8 cellular contexts compared by ENCODE assay signal in the genomic region with DNA sequence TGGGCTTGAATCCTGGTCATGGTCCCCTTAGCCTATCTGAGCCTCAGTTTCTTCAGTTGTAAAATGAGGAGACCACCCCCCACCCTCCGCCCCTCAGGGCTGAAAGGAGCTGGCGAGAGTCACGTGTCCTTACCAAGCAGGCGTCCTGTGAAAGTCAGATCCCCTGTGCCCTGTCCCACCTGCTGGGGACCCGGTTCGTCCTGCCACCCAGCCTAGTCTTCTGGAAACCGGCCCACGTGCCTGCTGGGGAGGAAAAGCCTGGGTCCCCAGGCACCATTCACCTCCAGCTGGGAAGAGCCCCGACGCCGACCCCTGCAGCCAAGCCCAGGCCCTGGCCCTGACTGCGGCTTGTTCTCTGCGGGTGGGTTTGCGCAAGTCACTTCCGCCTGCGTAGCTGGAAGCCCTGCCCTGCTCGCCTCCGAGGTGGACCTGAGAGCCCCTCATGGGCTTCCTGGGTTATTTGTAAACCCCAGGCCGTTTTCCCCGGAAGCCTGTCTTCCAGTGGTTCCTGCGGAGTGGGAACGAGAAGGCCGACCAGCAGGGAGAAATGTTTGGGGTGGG. TPM values are rescaled to one million over a fixed set of nuclear protein-coding genes. Genes with fewer than 3 reads are reported as not detected.
DNase-seq lines count a peak whose midpoint lies in the region; ATAC-seq and TF ChIP-seq lines count a peak whose summit lies in the region.

No MANE protein-coding gene starts in this region.

- no peak overlapping the region for H3K56ac ChIP-seq in IMR-90 (ENCODE audit: extremely low read depth, insufficient read depth, low read length)

- peak overlapping the region; percentile 72 for H3K4me3 ChIP-seq in AG09309 (ENCODE audit: control insufficient read depth, low read depth, low read length)
- peak overlapping the region; percentile 100 for H3K4me3 ChIP-seq in IMR-90 (ENCODE audit: insufficient read depth, low read depth, low read length)
- H3K4me3 ChIP-seq in hepatocyte, result peak overlapping the region; percentile 90
- peak overlapping the region; percentile 83 for H3K4me3 ChIP-seq in skeletal muscle cell (ENCODE audit: low read depth, low read length)

- peak overlapping the region; percentile 94 for H2AK9ac ChIP-seq in IMR-90 (replicated peaks; ENCODE audit: low read depth, low read length, poor library complexity)

- H2BK5ac ChIP-seq in IMR-90 (ENCODE audit: low read depth, low read length, poor library complexity, severe bottlenecking), result no peak overlapping the region

- CTCF ChIA-PET in IMR-90 (lab: Yijun Ruan, JAX), result interaction anchor here (1.0 to 1.1 kb wide), 3 partner anchors 14 to 80 kb away, joined by 3 to 5 read pairs (median 3); no protein-coding TSS in a partner anchor

- intact Hi-C loops in IMR-90 (cut with micrococcal nuclease), result loop anchor here (1.0 to 2.0 kb wide), 2 partner anchors 14 to 36 kb away; a partner anchor contains a TSS

- no peaks in the 10 kb centered on the region for H3K9me3 Mint-ChIP-seq in activated naive CD8-positive, alpha-beta T cell treated with anti-CD3 and anti-CD28 coated beads for 36 hours

- H3K9ac ChIP-seq in IMR-90 (ENCODE audit: low read depth, low read length), result peak overlapping the region; percentile 39; the same call in 1 of the 2 replicates

- H3K79me1 ChIP-seq in IMR-90 (ENCODE audit: low read depth in 1 of 2, low read length in 2 of 2), result peaks cover 2 to 41% of the 10 kb centered on the region in 2 experiments; a peak in 3 of 4 replicates

- H3K4me1 Mint-ChIP-seq in activated naive CD8-positive, alpha-beta T cell treated with anti-CD3 and anti-CD28 coated beads for 36 hours, result peaks cover 7% of the 10 kb centered on the region

- no peak overlapping the region for H2BK20ac ChIP-seq in IMR-90 (ENCODE audit: low read depth, low read length)

- H3K9me3 ChIP-seq in IMR-90 (ENCODE audit: control insufficient read depth, insufficient read depth, low read length) (no peaks in the 10 kb centered on the region), hepatocyte (ENCODE audit: low read depth) (no peaks in the 10 kb centered on the region)

- peaks cover 18% of the 10 kb centered on the region for H3K4me1 ChIP-seq in IMR-90 (ENCODE audit: control insufficient read depth, insufficient read depth, low read length)
- H3K4me1 ChIP-seq in hepatocyte (ENCODE audit: insufficient read depth), result peaks cover 23% of the 10 kb centered on the region

- TF ChIP-seq CTCF in AG09309 (IDR thresholded peaks at IDR 0.05; ENCODE audit: control insufficient read depth, insufficient read depth, low read depth, low read length, missing control alignments) (no peak), IMR-90 (conservative IDR thresholded peaks at IDR 0.05; ENCODE audit: low read depth, low read length) (no peak), hepatocyte (IDR thresholded peaks at IDR 0.05; ENCODE audit: poor library complexity) (no peak)

- H2AK5ac ChIP-seq in IMR-90 (ENCODE audit: low read depth, low read length), result peak overlapping the region; percentile 43

- H2AFZ ChIP-seq in IMR-90 (replicated peaks; ENCODE audit: low read length, poor library complexity) (peak overlapping the region; percentile 99), hepatocyte (peak overlapping the region; percentile 89)

- peak overlapping the region; percentile 48 for H3K4me3 Mint-ChIP-seq in activated naive CD8-positive, alpha-beta T cell treated with anti-CD3 and anti-CD28 coated beads for 36 hours

- POLR2A ChIA-PET in IMR-90 (lab: Charles Lee; ENCODE audit: unreplicated experiment), result interaction anchor here (0.6 kb wide), 1 partner anchor 15 kb away, joined by 3 read pairs; no protein-coding TSS in a partner anchor

- 43% methylated on average over 7 of the region's 23 CpGs; no CpG with 5 or more reads in 1 of the 2 experiments for WGBS in IMR-90 (ENCODE audit: extremely low coverage in 2 of 2, insufficient read length in 1 of 2), 2 experiments
- 26% methylated on average over 23 of the region's 23 CpGs for WGBS in hepatocyte (ENCODE audit: low lambda C conversion rate, missing lambda C conversion rate)

- peaks cover 18% of the 10 kb centered on the region for H3K79me2 ChIP-seq in hepatocyte

- dilution Hi-C loops in IMR-90 (cut with HindIII; ENCODE audit: low sequenced_read_pairs, unreplicated experiment), result no loop called here

- no peak for DNase-seq in AG09309 (ENCODE audit: low read depth)
- DNase-seq in IMR-90, result peak; percentile 10
- DNase-seq in activated naive CD8-positive, alpha-beta T cell treated with anti-CD3 and anti-CD28 coated beads for 36 hours, result no peak
- peak; percentile 66 for DNase-seq in hepatocyte (ENCODE audit: low spot score)
- no peak for DNase-seq in skeletal muscle cell (ENCODE audit: low read depth)
- DNase-seq in GDM1 (lab: John Stamatoyannopoulos, UW), result no peak

- peaks cover 7% of the 10 kb centered on the region for H3K36me3 Mint-ChIP-seq in activated naive CD8-positive, alpha-beta T cell treated with anti-CD3 and anti-CD28 coated beads for 36 hours

- 0 out of 2 replicates have a peak overlapping the region, but pooled peaks have one; percentile 35 for H3K14ac ChIP-seq in IMR-90 (replicated peaks; ENCODE audit: low read depth, low read length)

- peak; percentile 3; the same call in 1 of the 2 replicates for ATAC-seq in IMR-90 (ENCODE audit: low read depth)
- no peak for ATAC-seq in HG03135 (IDR thresholded peaks at IDR 0.05; ENCODE audit: unreplicated experiment)
- no peak for ATAC-seq in HG02840 (IDR thresholded peaks at IDR 0.05; ENCODE audit: low FRiP score, unreplicated experiment)

- H3K9me2 ChIP-seq in hepatocyte (replicated peaks; ENCODE audit: insufficient read depth), result no peaks in the 10 kb centered on the region

- in situ Hi-C loops in IMR-90 (cut with MboI; ENCODE audit: low sequenced_read_pairs), result no loop called here

- no peak overlapping the region for H2BK15ac ChIP-seq in IMR-90 (ENCODE audit: low read depth, low read length)

- H3K9me1 ChIP-seq in IMR-90 (ENCODE audit: insufficient read depth, low read length), result peaks cover 3% of the 10 kb centered on the region

- no peak for TF ChIP-seq RAD21 in IMR-90 (IDR thresholded peaks at IDR 0.05; ENCODE audit: low read length)

- no TSS peak for BruUV-seq in IMR-90 (replicated peaks; lab: Mats Ljungman, UMichigan)

- 0 out of 2 replicates have a peak overlapping the region, but pooled peaks have one; percentile 19 for H4K5ac ChIP-seq in IMR-90 (ENCODE audit: low read depth, low read length)

- no peak overlapping the region for H3K27ac Mint-ChIP-seq in activated naive CD8-positive, alpha-beta T cell treated with anti-CD3 and anti-CD28 coated beads for 36 hours

- H3K27ac ChIP-seq in IMR-90 (ENCODE audit: insufficient read depth, low read length), result no peak overlapping the region
- peak overlapping the region; percentile 92 for H3K27ac ChIP-seq in hepatocyte

- H4K20me1 ChIP-seq in IMR-90 (ENCODE audit: insufficient read depth, low read length) (peaks cover 4% of the 10 kb centered on the region), hepatocyte (ENCODE audit: insufficient read depth, poor library complexity, severe bottlenecking) (no peaks in the 10 kb centered on the region)

- H3K23ac ChIP-seq in IMR-90 (ENCODE audit: low read depth, low read length), result no peak overlapping the region

- H3K27me3 ChIP-seq in IMR-90 (ENCODE audit: control insufficient read depth, insufficient read depth, low read length) (no peaks in the 10 kb centered on the region), hepatocyte (no peaks in the 10 kb centered on the region)

- H3K4me2 ChIP-seq in IMR-90 (ENCODE audit: low read depth, low read length) (peak overlapping the region; percentile 69), hepatocyte (peak overlapping the region; percentile 100)

- H4K8ac ChIP-seq in IMR-90 (ENCODE audit: low read depth in 2 of 2, low read length in 2 of 2), result peak overlapping the region in 1 of 2 experiments; percentile 62; a peak in 1 of 4 replicates

- H4K91ac ChIP-seq in IMR-90 (ENCODE audit: insufficient read depth, low read depth, low read length), result peak overlapping the region; percentile 6; the same call in 1 of the 2 replicates

- H3K4ac ChIP-seq in IMR-90 (ENCODE audit: low read depth, low read length), result peak overlapping the region; percentile 47

- H3K27me3 Mint-ChIP-seq in activated naive CD8-positive, alpha-beta T cell treated with anti-CD3 and anti-CD28 coated beads for 36 hours, result no peaks in the 10 kb centered on the region

- no peak overlapping the region for H2BK120ac ChIP-seq in IMR-90 (ENCODE audit: low read depth, low read length)

- no peak overlapping the region for H3K18ac ChIP-seq in IMR-90 (ENCODE audit: low read depth, low read length)

- H3K36me3 ChIP-seq in IMR-90 (ENCODE audit: control insufficient read depth, insufficient read depth, low read length) (peaks cover 38% of the 10 kb centered on the region), hepatocyte (replicated peaks; ENCODE audit: insufficient read depth, low read depth) (no peaks in the 10 kb centered on the region)

- TF ChIP-seq POLR2A in IMR-90 (IDR thresholded peaks at IDR 0.05; ENCODE audit: low read depth, low read length), result no peak

RNA-seq across cellular contexts. Expression of a gene that starts 0.7 kb away (rescaled TPM):
- total RNA-seq in IMR-90 (2012; rRNA removed), result 7.3 and 7.8 TPM in 2 replicates
- polyA plus RNA-seq in IMR-90 (2012; rRNA removed), result 26.7 and 29.2 TPM in 2 replicates
- 14.4 and 25.5 TPM in 2 replicates for polyA plus RNA-seq in IMR-90 (2012; cell fraction: cytosol; rRNA removed)
- polyA plus RNA-seq in IMR-90 (2012; cell fraction: nucleus; rRNA removed; ENCODE audit: low replicate concordance), result 83.1 and 197 TPM in 2 replicates
- 1 to 10 TPM; 4.6 to 4.7 TPM for total RNA-seq in activated naive CD8-positive, alpha-beta T cell treated with anti-CD3 and anti-CD28 coated beads for 36 hours
- total RNA-seq in hepatocyte, result 27.7 and 29.7 TPM in 2 replicates
- 49.5 and 66.4 TPM in 2 replicates for polyA plus RNA-seq in hepatocyte

RNA-seq across cellular contexts. Expression of a gene that starts 13.5 kb away (rescaled TPM):
- total RNA-seq in IMR-90 (2012; rRNA removed) (7.3 and 8.1 TPM in 2 replicates), hepatocyte (22.1 and 25.3 TPM in 2 replicates)
- polyA plus RNA-seq in IMR-90 (2012; rRNA removed) (38.4 and 44.0 TPM in 2 replicates), hepatocyte (43.9 and 49.5 TPM in 2 replicates)
- 31.2 and 35.3 TPM in 2 replicates for polyA plus RNA-seq in IMR-90 (2012; cell fraction: cytosol; rRNA removed)
- polyA plus RNA-seq in IMR-90 (2012; cell fraction: nucleus; rRNA removed; ENCODE audit: low replicate concordance), result 129 and 331 TPM in 2 replicates
- total RNA-seq in activated naive CD8-positive, alpha-beta T cell treated with anti-CD3 and anti-CD28 coated beads for 36 hours, result 10 to 100 TPM; 52.0 to 55.7 TPM

RNA-seq across cellular contexts. Expression of a gene that starts 36.4 kb away (rescaled TPM):
- total RNA-seq in IMR-90 (2012; rRNA removed), result 23.9 and 26.7 TPM in 2 replicates
- 41.8 and 45.8 TPM in 2 replicates for polyA plus RNA-seq in IMR-90 (2012; rRNA removed)
- polyA plus RNA-seq in IMR-90 (2012; cell fraction: cytosol; rRNA removed), result 23.5 and 42.3 TPM in 2 replicates
- 130 and 275 TPM in 2 replicates for polyA plus RNA-seq in IMR-90 (2012; cell fraction: nucleus; rRNA removed; ENCODE audit: low replicate concordance)
- 100 to 1,000 TPM; 211 to 219 TPM for total RNA-seq in activated naive CD8-positive, alpha-beta T cell treated with anti-CD3 and anti-CD28 coated beads for 36 hours
- 41.4 and 57.3 TPM in 2 replicates for total RNA-seq in hepatocyte
- 59.6 and 64.1 TPM in 2 replicates for polyA plus RNA-seq in hepatocyte

RNA-seq across cellular contexts. Expression of a gene that starts 50.7 kb away (rescaled TPM):
- total RNA-seq in IMR-90 (2012; rRNA removed) (40.8 and 46.4 TPM in 2 replicates), hepatocyte (69.8 and 74.4 TPM in 2 replicates)
- polyA plus RNA-seq in IMR-90 (2012; rRNA removed) (133 and 152 TPM in 2 replicates), hepatocyte (97.4 and 117 TPM in 2 replicates)
- 252 and 358 TPM in 2 replicates for polyA plus RNA-seq in IMR-90 (2012; cell fraction: cytosol; rRNA removed)
- polyA plus RNA-seq in IMR-90 (2012; cell fraction: nucleus; rRNA removed; ENCODE audit: low replicate concordance), result 170 and 292 TPM in 2 replicates
- 10 to 100 TPM; 28.5 to 28.6 TPM for total RNA-seq in activated naive CD8-positive, alpha-beta T cell treated with anti-CD3 and anti-CD28 coated beads for 36 hours

Comparison
In these comparisons a context has a peak if more than half of its experiments do, and no peak if none do; other contexts are left out.
1. DNase-seq: peak in IMR-90 (single experiment) and hepatocyte (single experiment); none in AG09309 (single experiment), activated naive CD8-positive, alpha-beta T cell treated with anti-CD3 and anti-CD28 coated beads for 36 hours (single experiment), skeletal muscle cell (single experiment) and GDM1 (single experiment).
2. Peak in every context shown above with its lines, with median percentiles within 50 percentile points of each other: H3K4me3 ChIP-seq.